8 cellular contexts compared by ENCODE assay signal in the genomic region with DNA sequence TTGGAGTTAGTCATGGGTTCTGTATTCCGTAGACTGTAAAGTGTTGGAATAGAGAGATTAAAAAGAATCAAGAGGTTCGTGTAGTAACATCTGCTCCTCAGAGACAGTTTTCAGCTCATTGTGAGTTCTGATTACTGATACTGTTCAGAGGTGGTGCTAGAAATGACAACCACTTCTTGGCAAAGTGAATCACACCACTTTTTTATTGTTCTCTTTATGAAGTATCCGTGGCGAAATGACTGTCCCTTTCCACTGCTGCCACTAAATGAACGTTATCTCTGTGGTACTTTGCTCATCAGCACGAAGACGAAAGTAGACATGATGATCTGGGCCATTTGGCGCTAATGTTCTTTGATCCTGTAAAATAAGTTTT. TPM values are rescaled to one million over a fixed set of nuclear protein-coding genes. Genes with fewer than 3 reads are reported as not detected.
DNase-seq lines count a peak whose midpoint lies in the region; ATAC-seq, FAIRE-seq and TF ChIP-seq lines count a peak whose summit lies in the region.

No MANE protein-coding gene starts in this region.

- peak overlapping the region in 1 of 2 donors; percentile 91 for H3K27ac Mint-ChIP-seq in T-cell

- H3K9me3 Mint-ChIP-seq in T-cell, result peaks cover 0 to 5% (median 0%) of the 10 kb centered on the region in 3 donors

- DNase-seq in H54 (ENCODE audit: insufficient read length, low spot score), result no peak
- DNase-seq in T-cell, result no peak
- no peak for DNase-seq in foreskin fibroblast
- DNase-seq in stimulated activated CD8-positive, alpha-beta memory T cell treated with anti-CD3 and anti-CD28 coated beads, Interleukin-4, amount 100 ng/mL, for 48 hours, result peak; percentile 45
- DNase-seq in SW480 (ENCODE audit: low spot score), result no peak
- DNase-seq in NCI-H2227 treated with DMSO at 0.1 percent for 48 hours (lab: John Stamatoyannopoulos, UW), result no peak
- DNase-seq in AG08395 (ENCODE audit: low spot score), result no peak
- DNase-seq in hepatic stellate cell (ENCODE audit: low spot score), result no peak

- peak; percentile 65 for FAIRE-seq in H54 (lab: Jason Lieb, UNC)

- peaks cover 18 to 26% of the 10 kb centered on the region in 2 donors for H3K27me3 Mint-ChIP-seq in T-cell

- H3K4me3 ChIP-seq in foreskin fibroblast (ENCODE audit: low read depth in 1 of 2, low read length in 2 of 2), result peak overlapping the region; percentile 76 to 87

- POLR2A ChIA-PET in T-cell (lab: Charles Lee), result interaction anchor here (0.6 to 0.8 kb wide), 3 partner anchors 162 to 1571 kb away, joined by 3 to 8 read pairs (median 3); no protein-coding TSS in a partner anchor

- CTCF ChIA-PET in T-cell (lab: Charles Lee), result interaction anchor here (1.1 to 1.7 kb wide), 4 partner anchors 10 to 39 kb away, joined by 3 to 6 read pairs (median 4); partner anchors contain the start of gene HTR7 (in 1 of the 2)

- H3K4me3 Mint-ChIP-seq in T-cell, result peak overlapping the region; percentile 97 to 99 (median 99)

- no peak for TF ChIP-seq CTCF in foreskin fibroblast (IDR thresholded peaks at IDR 0.05; ENCODE audit: low read depth, low read length)

- ATAC-seq in T-cell (replicated peaks in 1 of 4), result no peak

- peaks cover 39 to 45% (median 40%) of the 10 kb centered on the region in 3 donors for H3K4me1 Mint-ChIP-seq in T-cell

- peaks cover 15% of the 10 kb centered on the region for H3K36me3 Mint-ChIP-seq in T-cell

- no peak for TF ChIP-seq POLR2A in H54 (IDR thresholded peaks at IDR 0.05; ENCODE audit: low read depth, low read length)

RNA-seq across cellular contexts. Expression of gene RPP30, which starts 0.9 kb away (rescaled TPM):
- 10 to 100 TPM; 24.8 to 33.7 (median 26.9) TPM for total RNA-seq in T-cell

RNA-seq across cellular contexts. Expression of gene HTR7, which starts 14.8 kb away (rescaled TPM):
- under 1 TPM in 1 of 5 donors, not detected in 4; 0.07 TPM for total RNA-seq in T-cell

RNA-seq across cellular contexts. Expression of gene ANKRD1, which starts 48.3 kb away (rescaled TPM):
- not detected for total RNA-seq in T-cell
